10 cellular contexts compared by ENCODE assay signal in genomic region chr5:50856720-50857119, GRCh38.
DNase-seq lines count a peak whose midpoint lies in the region; ATAC-seq and TF ChIP-seq lines count a peak whose summit lies in the region.
"Had no signal": no experiment of that assay in that cellular context is flagged by ENCODE, and none has a peak within 500 bp of the region (broad histone marks: within the 10 kb centered on the region; RNA-seq: fewer than 3 reads in every experiment).

No MANE protein-coding gene starts in this region.

- H3K4me1 ChIP-seq in BLaER1 treated with 17β-estradiol and CSF1 and Interleukin-3, amounts not matched to agents 10 nM and 100 nM: peaks cover 25 to 62% (median 31%) of the 10 kb centered on the region in 10 experiments
- H3K4me1 ChIP-seq in transverse colon (no peaks in the 10 kb centered on the region), Caco-2 (no peaks in the 10 kb centered on the region)

- TF ChIP-seq CTCF in transverse colon (IDR thresholded peaks at IDR 0.05): no peak
- TF ChIP-seq CTCF in Caco-2 (IDR thresholded peaks at IDR 0.05; ENCODE audit: insufficient read depth in 1 of 2, low read depth in 1 of 2, low read length in 1 of 2, severe bottlenecking in 1 of 2, unreplicated experiment in 1 of 2): no peak

- POLR2A ChIA-PET in Caco-2 (lab: Charles Lee): no interaction called here

- H3K9me3 Mint-ChIP-seq in Caco-2 (ENCODE audit: unreplicated experiment): no peaks in the 10 kb centered on the region

- intact Hi-C loops in transverse colon (cut with DNase I; ENCODE audit: low total_unique reads): no loop called here
- intact Hi-C loops in Right ventricle myocardium superior (cut with DNase I): no loop called here
- intact Hi-C loops in Caco-2 (cut with micrococcal nuclease; ENCODE audit: unreplicated experiment): no loop called here

- BruUV-seq in Caco-2 (replicated peaks; lab: Mats Ljungman, UMichigan): no TSS peak

- no peak overlapping the region for H3K4me3 Mint-ChIP-seq in Caco-2 (ENCODE audit: unreplicated experiment)

- no peaks in the 10 kb centered on the region for H3K27me3 Mint-ChIP-seq in Caco-2 (ENCODE audit: insufficient read depth, unreplicated experiment)

- no peak overlapping the region for H3K27ac Mint-ChIP-seq in Caco-2 (ENCODE audit: unreplicated experiment)

- ATAC-seq in GM19395 (IDR thresholded peaks at IDR 0.05; ENCODE audit: unreplicated experiment) (peak; percentile 80), HG02981 (IDR thresholded peaks at IDR 0.05; ENCODE audit: unreplicated experiment) (peak; percentile 71), Right ventricle myocardium superior (ENCODE audit: poor library complexity) (no peak)

- no peaks in the 10 kb centered on the region for H3K9me3 ChIP-seq in BLaER1 treated with 17β-estradiol and CSF1 and Interleukin-3, amounts not matched to agents 10 nM and 100 nM (replicated peaks in 1 of 11)
- H3K9me3 ChIP-seq in transverse colon (no peaks in the 10 kb centered on the region), Caco-2 (no peaks in the 10 kb centered on the region)

- H3K36me3 Mint-ChIP-seq in Caco-2 (ENCODE audit: insufficient read depth, unreplicated experiment): no peaks in the 10 kb centered on the region

- peak; percentile 85 for DNase-seq in MV-4-11 (lab: John Stamatoyannopoulos, UW)
- DNase-seq in cerebellum (ENCODE audit: low spot score): no peak
- no peak for DNase-seq in transverse colon
- no peak for DNase-seq in Right ventricle myocardium superior
- no peak for DNase-seq in Caco-2
- DNase-seq: NCI-H446; stimulated activated CD4-positive, alpha-beta T cell treated with anti-CD3 and anti-CD28 coated beads, Interleukin-1b, Interleukin-23, amount 100 ng/mL, for 48 hours had no signal

- H3K36me3 ChIP-seq in BLaER1 treated with 17β-estradiol and CSF1 and Interleukin-3, amounts not matched to agents 10 nM and 100 nM: no peaks in the 10 kb centered on the region
- H3K36me3 ChIP-seq in transverse colon: no peaks in the 10 kb centered on the region
- H3K36me3 ChIP-seq in Caco-2 (ENCODE audit: control insufficient read depth, insufficient read depth, low read length): no peaks in the 10 kb centered on the region

- H4K20me1 ChIP-seq in BLaER1 treated with 17β-estradiol and CSF1 and Interleukin-3, amounts not matched to agents 10 nM and 100 nM: no peaks in the 10 kb centered on the region

- no peaks in the 10 kb centered on the region for H3K27me3 ChIP-seq in BLaER1 treated with 17β-estradiol and CSF1 and Interleukin-3, amounts not matched to agents 10 nM and 100 nM
- H3K27me3 ChIP-seq in transverse colon: no peaks in the 10 kb centered on the region
- H3K27me3 ChIP-seq in Caco-2 (replicated peaks; ENCODE audit: control insufficient read depth, insufficient read depth, low read length): no peaks in the 10 kb centered on the region

- in situ Hi-C loops in transverse colon (cut with MboI; ENCODE audit: low pct_ligation_motif_present in 1 of 4, low pct_unique_long_range_greater_than_20kb in 1 of 4, low sequenced_read_pairs in 3 of 4): no loop called here

- H3K27ac ChIP-seq in BLaER1 treated with 17β-estradiol and CSF1 and Interleukin-3, amounts not matched to agents 10 nM and 100 nM: peak overlapping the region in 8 of 11 experiments; percentile 6 to 46 (median 35); a peak in 10 of 22 replicates
- H3K27ac ChIP-seq in transverse colon: no peak overlapping the region

- H3K9ac ChIP-seq in BLaER1 treated with 17β-estradiol and CSF1 and Interleukin-3, amounts not matched to agents 10 nM and 100 nM: no peak overlapping the region

- CTCF ChIA-PET in Caco-2 (lab: Charles Lee): no interaction called here

- H3K4me3 ChIP-seq in BLaER1 treated with 17β-estradiol and CSF1 and Interleukin-3, amounts not matched to agents 10 nM and 100 nM: 0 out of 20 replicates have a peak overlapping the region, but pooled peaks of 1 of the 10 experiments have one; percentile 21
- H3K4me3 ChIP-seq in transverse colon: no peak overlapping the region
- H3K4me3 ChIP-seq in Caco-2 (ENCODE audit: low read depth, low read length): no peak overlapping the region

- no peak for TF ChIP-seq EP300 in transverse colon (IDR thresholded peaks at IDR 0.05; ENCODE audit: low read depth)

- no peak for TF ChIP-seq POLR2A in transverse colon (IDR thresholded peaks at IDR 0.05)

- 8 to 25% methylated on average over 2 of the region's 2 CpGs for WGBS in transverse colon (ENCODE audit: low coverage in 1 of 2), 2 donors

- H3K4me1 Mint-ChIP-seq in Caco-2 (ENCODE audit: low read depth, unreplicated experiment): no peaks in the 10 kb centered on the region

- H3K4me2 ChIP-seq in BLaER1 treated with 17β-estradiol and CSF1 and Interleukin-3, amounts not matched to agents 10 nM and 100 nM: peak overlapping the region; percentile 14 to 94 (median 49); a peak in 17 of 22 replicates

Comparison
In these comparisons a context has a peak if more than half of its experiments do, and no peak if none do; other contexts are left out.
1. H3K27ac ChIP-seq: peak in BLaER1 treated with 17β-estradiol and CSF1 and Interleukin-3, amounts not matched to agents 10 nM and 100 nM (8 of 11); none in transverse colon (0 of 4).